ENCODE assay signal across 23 cellular contexts in genomic region chr12:113886721-113887120, GRCh38.
"Had no signal": no experiment of that assay in that cellular context is flagged by ENCODE, and none has a peak within 500 bp of the region (broad histone marks: within the 10 kb centered on the region; RNA-seq: fewer than 3 reads in every experiment).

No MANE protein-coding gene starts in this region.

- H3K27me3 Mint-ChIP-seq: dendritic cell treated with granulocyte-macrophage colony-stimulating factor and Interleukin-4, amounts not matched to agents 40 ng/mL and 50 ng/mL, for 4 days; effector memory CD8-positive, alpha-beta T cell had no signal

- H3K9me3 ChIP-seq: colonic mucosa, esophagus muscularis mucosa, esophagus squamous epithelium, gastrocnemius medialis, gastroesophageal sphincter had no signal

- H3K4me3 Mint-ChIP-seq: dendritic cell treated with granulocyte-macrophage colony-stimulating factor and Interleukin-4, amounts not matched to agents 40 ng/mL and 50 ng/mL, for 4 days; effector memory CD8-positive, alpha-beta T cell; endodermal cell had no signal

- ATAC-seq: effector memory CD8-positive, alpha-beta T cell; esophagus mucosa; foreskin keratinocyte; gastrocnemius medialis; gastroesophageal sphincter had no signal

- H3K9me3 Mint-ChIP-seq: dendritic cell treated with granulocyte-macrophage colony-stimulating factor and Interleukin-4, amounts not matched to agents 40 ng/mL and 50 ng/mL, for 4 days; effector memory CD8-positive, alpha-beta T cell had no signal

- H3K27ac Mint-ChIP-seq: dendritic cell treated with granulocyte-macrophage colony-stimulating factor and Interleukin-4, amounts not matched to agents 40 ng/mL and 50 ng/mL, for 4 days; effector memory CD8-positive, alpha-beta T cell; endodermal cell had no signal

- H3K36me3 ChIP-seq: colonic mucosa, gastrocnemius medialis had no signal

- H3K4me3 ChIP-seq: colonic mucosa, coronary artery, dorsolateral prefrontal cortex, esophagus muscularis mucosa, esophagus squamous epithelium, gastrocnemius medialis, gastroesophageal sphincter had no signal

- DNase-seq: cerebellar nuclear complex; colonic mucosa; cortex of kidney; dermis blood vessel endothelial cell; dorsolateral prefrontal cortex; effector CD4-positive, alpha-beta T cell; effector CD8-positive, alpha-beta T cell; effector memory CD8-positive, alpha-beta T cell; endodermal cell; erythroblast; esophagus squamous epithelium; foreskin fibroblast; foreskin keratinocyte; foreskin melanocyte; gastrocnemius medialis; glutamatergic neuron; head of caudate nucleus had no signal

- H3K27me3 ChIP-seq: colonic mucosa, dorsolateral prefrontal cortex, esophagus muscularis mucosa, esophagus squamous epithelium, foreskin keratinocyte, gastrocnemius medialis, gastroesophageal sphincter had no signal

- H3K27ac ChIP-seq: colonic mucosa, coronary artery, dorsolateral prefrontal cortex, epithelial cell of prostate, esophagus muscularis mucosa, esophagus squamous epithelium, foreskin keratinocyte, gastrocnemius medialis, gastroesophageal sphincter had no signal

- H3K4me1 ChIP-seq: colonic mucosa, foreskin keratinocyte, gastrocnemius medialis, gastroesophageal sphincter had no signal
